Comparison of ENCODE assay signal across 8 cellular contexts in genomic region chr11:71977743-71978418, GRCh38. TPM values are rescaled to one million over a fixed set of nuclear protein-coding genes. Genes with fewer than 3 reads are reported as not detected.
A peak's percentile ranks its signal among the peaks of the same experiment; 100 is the strongest.
DNase-seq lines count a peak whose midpoint lies in the region; ATAC-seq, FAIRE-seq and TF ChIP-seq lines count a peak whose summit lies in the region.

No MANE protein-coding gene starts in this region.

- peaks cover 9% of the 10 kb centered on the region for H3K36me3 Mint-ChIP-seq in activated CD4-positive, alpha-beta T cell treated with anti-CD3 and anti-CD28 coated beads for 36 hours (ENCODE audit: low read depth)
- H3K36me3 Mint-ChIP-seq in mesothelial cell of epicardium = peaks cover 10% of the 10 kb centered on the region

- peak; percentile 19 for DNase-seq in NCI-H1436 (lab: John Stamatoyannopoulos, UW)
- peak; percentile 69 for DNase-seq in activated CD4-positive, alpha-beta T cell treated with anti-CD3 and anti-CD28 coated beads for 36 hours
- DNase-seq in effector CD8-positive, alpha-beta T cell (lab: John Stamatoyannopoulos, UW) = peak; percentile 10
- no peak for DNase-seq in mesothelial cell of epicardium (ENCODE audit: low spot score in 2 of 2, unreplicated experiment in 2 of 2)
- peak; percentile 94 for DNase-seq in superior temporal gyrus (ENCODE audit: extremely low spot score)

- peak; percentile 78 for FAIRE-seq in A204.1 (lab: Jason Lieb, UNC)

- no peaks in the 10 kb centered on the region for H3K27me3 Mint-ChIP-seq in activated CD4-positive, alpha-beta T cell treated with anti-CD3 and anti-CD28 coated beads for 36 hours
- no peaks in the 10 kb centered on the region for H3K27me3 Mint-ChIP-seq in mesothelial cell of epicardium (ENCODE audit: low read depth)

- POLR2A ChIA-PET in activated CD4-positive, alpha-beta T cell treated with anti-CD3 and anti-CD28 coated beads for 36 hours (lab: Charles Lee) = no interaction called here

- H3K4me3 Mint-ChIP-seq in activated CD4-positive, alpha-beta T cell treated with anti-CD3 and anti-CD28 coated beads for 36 hours = no peak overlapping the region
- no peak overlapping the region for H3K4me3 Mint-ChIP-seq in mesothelial cell of epicardium

- H3K9me3 Mint-ChIP-seq in activated CD4-positive, alpha-beta T cell treated with anti-CD3 and anti-CD28 coated beads for 36 hours (ENCODE audit: low read depth) = no peaks in the 10 kb centered on the region
- H3K9me3 Mint-ChIP-seq in mesothelial cell of epicardium = no peaks in the 10 kb centered on the region

- TF ChIP-seq CTCF in GM12873 (IDR thresholded peaks at IDR 0.05; ENCODE audit: insufficient read depth, low read depth, low read length, missing control alignments) = peak; percentile 65
- peak; percentile 55 for TF ChIP-seq CTCF in mesothelial cell of epicardium (IDR thresholded peaks at IDR 0.05; ENCODE audit: unreplicated experiment)

- ATAC-seq in activated CD4-positive, alpha-beta T cell treated with anti-CD3 and anti-CD28 coated beads for 36 hours = peak; percentile 63
- no peak for ATAC-seq in HG03520 (IDR thresholded peaks at IDR 0.05; ENCODE audit: unreplicated experiment)

- H3K4me1 Mint-ChIP-seq in activated CD4-positive, alpha-beta T cell treated with anti-CD3 and anti-CD28 coated beads for 36 hours = peaks cover 2% of the 10 kb centered on the region
- H3K4me1 Mint-ChIP-seq in mesothelial cell of epicardium = no peaks in the 10 kb centered on the region

- CTCF ChIA-PET in activated CD4-positive, alpha-beta T cell treated with anti-CD3 and anti-CD28 coated beads for 36 hours (lab: Charles Lee) = interaction anchor here (0.6 to 3.1 kb wide), 31 partner anchors 9 to 493 kb away, joined by 3 to 31 read pairs (median 4); partner anchors contain the start of genes IL18BP, RNF121 and XNDC1N

- intact Hi-C loops in activated CD4-positive, alpha-beta T cell treated with anti-CD3 and anti-CD28 coated beads for 36 hours (cut with DNase I, micrococcal nuclease) = loop anchor here (1.0 to 5.0 kb wide), 6 partner anchors 113 to 454 kb away; partner anchors contain the start of gene CLPB (in 1 of the 2)

- H3K27ac Mint-ChIP-seq in activated CD4-positive, alpha-beta T cell treated with anti-CD3 and anti-CD28 coated beads for 36 hours = no peak overlapping the region
- H3K27ac Mint-ChIP-seq in mesothelial cell of epicardium = no peak overlapping the region

RNA-seq across cellular contexts. Expression of gene IL18BP, which starts 20.8 kb away (rescaled TPM):
- 10 to 100 TPM in 1 of 2 experiments, 1 to 10 TPM in 1; 8.4 to 10.2 TPM for total RNA-seq in activated CD4-positive, alpha-beta T cell treated with anti-CD3 and anti-CD28 coated beads for 36 hours
- total RNA-seq in mesothelial cell of epicardium = 18.4 to 20.9 TPM (median 18.6 TPM) in 3 replicates

RNA-seq across cellular contexts. Expression of gene RNF121, which starts 49.0 kb away (rescaled TPM):
- 10 to 100 TPM; 28.7 to 29.5 TPM for total RNA-seq in activated CD4-positive, alpha-beta T cell treated with anti-CD3 and anti-CD28 coated beads for 36 hours
- 48.3 to 55.4 TPM (median 52.2 TPM) in 3 replicates for total RNA-seq in mesothelial cell of epicardium

RNA-seq across cellular contexts. Expression of gene XNDC1N, which starts 49.5 kb away (rescaled TPM):
- total RNA-seq in activated CD4-positive, alpha-beta T cell treated with anti-CD3 and anti-CD28 coated beads for 36 hours = 10 to 100 TPM; 11.3 to 19.0 TPM
- 14.3 to 16.8 TPM (median 14.6 TPM) in 3 replicates for total RNA-seq in mesothelial cell of epicardium

Comparison
In these comparisons a context has a peak if more than half of its experiments do, and no peak if none do; other contexts are left out.
1. DNase-seq: peak in NCI-H1436 (single experiment), activated CD4-positive, alpha-beta T cell treated with anti-CD3 and anti-CD28 coated beads for 36 hours (single experiment), effector CD8-positive, alpha-beta T cell (single experiment) and superior temporal gyrus (single experiment); none in mesothelial cell of epicardium (0 of 2).